8 cellular contexts compared by ENCODE assay signal in genomic region chr2:144982481-144982880, GRCh38.
"Had no signal": no experiment of that assay in that cellular context is flagged by ENCODE, and none has a peak within 500 bp of the region (broad histone marks: within the 10 kb centered on the region; RNA-seq: fewer than 3 reads in every experiment).

No MANE protein-coding gene starts in this region.

- H3K27ac ChIP-seq: GM23248, HL-60 had no signal

- H3K4me1 ChIP-seq: HAP-1 had no signal

- H2AFZ ChIP-seq: GM23248 had no signal

- H3K9me3 ChIP-seq: HAP-1 had no signal

- DNase-seq: GM23248, GOT3, H7, HFFc6 had no signal

- H3K36me3 ChIP-seq: HAP-1 had no signal

- H3K4me3 ChIP-seq: GM23248, HAP-1 had no signal

- H3K9ac ChIP-seq: GM23248 had no signal

- ATAC-seq: HCT116, HepG2 had no signal
